3 cellular contexts compared by ENCODE assay signal in genomic region chr20:46217583-46217982, GRCh38.
A peak's percentile ranks its signal among the peaks of the same experiment; 100 is the strongest.
TF ChIP-seq lines count a peak whose summit lies in the region.

No MANE protein-coding gene starts in this region.

TF ChIP-seq in HepG2, 621 proteins besides CTCF, POLR2A, EP300 and RAD21 (continues in another document):
- TF ChIP-seq LCORL (IDR thresholded peaks at IDR 0.05) (no peak), LCORL (CRISPR knock-in tag; IDR thresholded peaks at IDR 0.05) (no peak), BCL3 (CRISPR knock-in tag; IDR thresholded peaks at IDR 0.05) (no peak), ZNF646 (CRISPR knock-in tag; IDR thresholded peaks at IDR 0.05) (peak; percentile 24; the same call in 1 of the 2 replicates), ZNF282 (IDR thresholded peaks at IDR 0.05; ENCODE audit: partially characterized antibody) (peak; percentile 81), ZNF761 (CRISPR knock-in tag; conservative IDR thresholded peaks at IDR 0.05) (no peak), DMAP1 (CRISPR knock-in tag; IDR thresholded peaks at IDR 0.05) (no peak), SRSF4 (IDR thresholded peaks at IDR 0.05; ENCODE audit: low read depth, low read length, poor library complexity, severe bottlenecking) (no peak), ZNF225 (CRISPR knock-in tag; IDR thresholded peaks at IDR 0.05) (no peak), NBN (conservative IDR thresholded peaks at IDR 0.05) (0 out of 2 replicates have a peak, but pooled peaks have one; percentile 73), ATF7 (IDR thresholded peaks at IDR 0.05) (0 out of 2 replicates have a peak, but pooled peaks have one; percentile 24), ATF7 (CRISPR knock-in tag; IDR thresholded peaks at IDR 0.05) (no peak), FOXP1 (IDR thresholded peaks at IDR 0.05) (peak; percentile 32; the same call in 1 of the 2 replicates), FOXP1 (CRISPR knock-in tag; IDR thresholded peaks at IDR 0.05) (no peak), AHR (CRISPR knock-in tag; IDR thresholded peaks at IDR 0.05) (no peak)

TF ChIP-seq in GM12878, 131 proteins besides CTCF, POLR2A, EP300 and RAD21:
- TF ChIP-seq NFIC (IDR thresholded peaks at IDR 0.05; ENCODE audit: low read depth, low read length), result 0 out of 2 replicates have a peak, but pooled peaks have one; percentile 10
- TF ChIP-seq E4F1 (IDR thresholded peaks at IDR 0.05; ENCODE audit: borderline replicate concordance, partially characterized antibody), result peak; percentile 9
- no peak for TF ChIP-seq ZNF592 (IDR thresholded peaks at IDR 0.05)

TF ChIP-seq in H1, 55 proteins besides CTCF, POLR2A, EP300 and RAD21:
- TF ChIP-seq SP4 (IDR thresholded peaks at IDR 0.05; ENCODE audit: low read length) (no peak), CHD2 (IDR thresholded peaks at IDR 0.05; ENCODE audit: low read length) (no peak), NRF1 (IDR thresholded peaks at IDR 0.05; ENCODE audit: low read depth, low read length) (no peak), SAP30 (IDR thresholded peaks at IDR 0.05; ENCODE audit: insufficient read depth, insufficient replicate concordance, low read length) (no peak), JUN (IDR thresholded peaks at IDR 0.05; ENCODE audit: low read depth, low read length) (no peak), CBX8 (IDR thresholded peaks at IDR 0.05; ENCODE audit: borderline replicate concordance, low read depth, low read length) (no peak), USF2 (IDR thresholded peaks at IDR 0.05; ENCODE audit: low read length) (no peak), ASH2L (IDR thresholded peaks at IDR 0.05; ENCODE audit: low read length) (no peak), SIX5 (IDR thresholded peaks at IDR 0.05; ENCODE audit: low read depth, low read length) (no peak), RBBP5 (IDR thresholded peaks at IDR 0.05; ENCODE audit: borderline replicate concordance, low read depth, low read length) (no peak), BRCA1 (IDR thresholded peaks at IDR 0.05; ENCODE audit: low read depth, low read length) (no peak), TAF1 (IDR thresholded peaks at IDR 0.05; ENCODE audit: low read depth, low read length) (no peak), KDM5A (IDR thresholded peaks at IDR 0.05; ENCODE audit: low read length) (no peak), SIN3A (conservative IDR thresholded peaks at IDR 0.05 in 1 of 2, IDR thresholded peaks at IDR 0.05 in 1 of 2; ENCODE audit: low read depth in 1 of 2, low read length in 2 of 2) (no peak)
